17 cellular contexts compared by ENCODE assay signal in genomic region chr11:59573216-59573615, GRCh38. TPM values are rescaled to one million over a fixed set of nuclear protein-coding genes. Genes with fewer than 3 reads are reported as not detected.
DNase-seq lines count a peak whose midpoint lies in the region; ATAC-seq and TF ChIP-seq lines count a peak whose summit lies in the region.
"Had no signal": no experiment of that assay in that cellular context is flagged by ENCODE, and none has a peak within 500 bp of the region (broad histone marks: within the 10 kb centered on the region; RNA-seq: fewer than 3 reads in every experiment).

No MANE protein-coding gene starts in this region.

- POLR2A ChIA-PET in PC-3 (lab: Charles Lee; ENCODE audit: unreplicated experiment) = no interaction called here

- no peak overlapping the region for H3K4me2 ChIP-seq in PC-3 (ENCODE audit: low read length)

- DNase-seq in AG09319 (ENCODE audit: extremely low read depth, low read depth) = peak; percentile 67
- DNase-seq in PC-3 = peak; percentile 48
- DNase-seq in choroid plexus epithelial cell (ENCODE audit: low read depth) = peak; percentile 97
- no peak for DNase-seq in iPS-NIHi11 (ENCODE audit: low spot score)
- no peak for DNase-seq in NOMO-1 treated with dmso at 0.1 percent for 144 hours (lab: John Stamatoyannopoulos, UW; ENCODE audit: unreplicated experiment)
- DNase-seq: activated CD8-positive, alpha-beta memory T cell treated with anti-CD3 and anti-CD28 coated beads, Interleukin-2, amount 50 U/mL, for 48 hours; central memory CD4-positive, alpha-beta T cell; left ventricle myocardium inferior; NCI-H1092; NCI-H510A; ovary; stimulated activated CD4-positive, alpha-beta T cell treated with anti-CD3 and anti-CD28 coated beads, Interleukin-1b, Interleukin-23, amount 100 ng/mL, for 48 hours had no signal

- H3K36me3 ChIP-seq in PC-3 (ENCODE audit: low read depth, low read length) (peaks cover 27% of the 10 kb centered on the region), mesodermal cell (ENCODE audit: control insufficient read depth, insufficient read depth, low read length) (peaks cover 48% of the 10 kb centered on the region)
- H3K36me3 ChIP-seq: ovary had no signal

- ATAC-seq in PC-3 (no peak), HG03159 (IDR thresholded peaks at IDR 0.05; ENCODE audit: unreplicated experiment) (no peak), GM21515 (IDR thresholded peaks at IDR 0.05; ENCODE audit: unreplicated experiment) (no peak)
- ATAC-seq: Right ventricle myocardium inferior had no signal

- no peak for TF ChIP-seq CTCF in AG09319 (IDR thresholded peaks at IDR 0.05; ENCODE audit: low read depth, low read length)
- no peak for TF ChIP-seq CTCF in PC-3 (conservative IDR thresholded peaks at IDR 0.05; ENCODE audit: low read depth, low read length)
- no peak for TF ChIP-seq CTCF in choroid plexus epithelial cell (conservative IDR thresholded peaks at IDR 0.05; ENCODE audit: low read depth, low read length)

- no peaks in the 10 kb centered on the region; the same call in 1 of the 2 replicates for H3K4me1 ChIP-seq in PC-3 (ENCODE audit: insufficient read depth, low read length)
- H3K4me1 ChIP-seq in mesodermal cell (ENCODE audit: control insufficient read depth, insufficient read depth, low read length, poor library complexity, severe bottlenecking) = peaks cover 31% of the 10 kb centered on the region

- H3K9me2 ChIP-seq in PC-3 (replicated peaks; ENCODE audit: low read length) = no peaks in the 10 kb centered on the region

- H2AFZ ChIP-seq in PC-3 (ENCODE audit: low read length) = no peak overlapping the region

- CTCF ChIA-PET in PC-3 (lab: Charles Lee) = no interaction called here

- no peaks in the 10 kb centered on the region for H3K79me2 ChIP-seq in PC-3 (ENCODE audit: low read length)

- no TSS peak for BruUV-seq in PC-3 (replicated peaks; lab: Mats Ljungman, UMichigan)

- H3K9me3 ChIP-seq in PC-3 (ENCODE audit: low read length) (no peaks in the 10 kb centered on the region), mesodermal cell (ENCODE audit: control insufficient read depth, low read length) (no peaks in the 10 kb centered on the region)
- H3K9me3 ChIP-seq: left ventricle myocardium inferior, ovary had no signal

- H3K27ac ChIP-seq in PC-3 (ENCODE audit: low read length) (no peak overlapping the region), mesodermal cell (ENCODE audit: low read depth, low read length, severe bottlenecking) (peak overlapping the region; percentile 36)
- H3K27ac ChIP-seq: C4-2B, ovary had no signal

- no peaks in the 10 kb centered on the region for H3F3A ChIP-seq in PC-3 (ENCODE audit: low read length, unreplicated experiment)

- H3K27me3 ChIP-seq in PC-3 (ENCODE audit: low read length) = no peaks in the 10 kb centered on the region
- H3K27me3 ChIP-seq: ovary had no signal

- WGBS in mesodermal cell (ENCODE audit: insufficient coverage in 2 of 2), 2 experiments = 71 to 94% methylated on average over 1 to 2 of the region's 4 CpGs

- no peaks in the 10 kb centered on the region for H4K20me1 ChIP-seq in PC-3 (ENCODE audit: low read length)

- intact Hi-C loops in PC-3 (cut with micrococcal nuclease) = no loop called here

- no peak overlapping the region for H3K4me3 ChIP-seq in PC-3 (ENCODE audit: low read length)
- no peak overlapping the region for H3K4me3 ChIP-seq in choroid plexus epithelial cell (ENCODE audit: low read depth, low read length)
- no peak overlapping the region for H3K4me3 ChIP-seq in mesodermal cell (ENCODE audit: extremely low read depth, insufficient read depth, low read length, poor library complexity, severe bottlenecking)
- H3K4me3 ChIP-seq: left ventricle myocardium inferior, ovary had no signal

- no peak overlapping the region for H3K9ac ChIP-seq in PC-3 (ENCODE audit: low read length)

RNA-seq across cellular contexts. Expression of gene OSBP, which starts 42.4 kb away (rescaled TPM):
- total RNA-seq in PC-3 (2014; rRNA removed) = 36.3 and 59.4 TPM in 2 replicates
- 43.5 TPM for polyA plus RNA-seq in mesodermal cell (2013, experiment 1 of 2)
- 40.8 TPM for polyA plus RNA-seq in mesodermal cell (2013, experiment 2 of 2)

Comparison
In these comparisons a context has a peak if more than half of its experiments do, and no peak if none do; other contexts are left out.
1. DNase-seq: peak in AG09319 (single experiment), PC-3 (single experiment) and choroid plexus epithelial cell (single experiment); none in iPS-NIHi11 (single experiment) and NOMO-1 treated with dmso at 0.1 percent for 144 hours (single experiment).